In genomic region chr12:121894633-121895032, GRCh38 we compare ENCODE assay signal across 7 cellular contexts. TPM values are rescaled to one million over a fixed set of nuclear protein-coding genes. Genes with fewer than 3 reads are reported as not detected.
A peak's percentile ranks its signal among the peaks of the same experiment; 100 is the strongest.
DNase-seq lines count a peak whose midpoint lies in the region; ATAC-seq and TF ChIP-seq lines count a peak whose summit lies in the region.

No MANE protein-coding gene starts in this region.

- no peak overlapping the region for H3K4me3 Mint-ChIP-seq in central memory CD8-positive, alpha-beta T cell
- peak overlapping the region; percentile 18 for H3K4me3 Mint-ChIP-seq in neural crest cell

- H3K36me3 Mint-ChIP-seq in central memory CD8-positive, alpha-beta T cell (ENCODE audit: insufficient read depth), result peaks cover 51% of the 10 kb centered on the region
- peaks cover 3% of the 10 kb centered on the region for H3K36me3 Mint-ChIP-seq in neural crest cell (ENCODE audit: low read depth)

- no peaks in the 10 kb centered on the region for H3K9me3 Mint-ChIP-seq in central memory CD8-positive, alpha-beta T cell
- H3K9me3 Mint-ChIP-seq in neural crest cell, result no peaks in the 10 kb centered on the region

- peak overlapping the region; percentile 86 for H3K27ac Mint-ChIP-seq in central memory CD8-positive, alpha-beta T cell (ENCODE audit: low read depth)
- peak overlapping the region; percentile 23 for H3K27ac Mint-ChIP-seq in neural crest cell (ENCODE audit: unreplicated experiment)

- H3K4me1 Mint-ChIP-seq in central memory CD8-positive, alpha-beta T cell, result peaks cover 27% of the 10 kb centered on the region
- H3K4me1 Mint-ChIP-seq in neural crest cell, result peaks cover 23% of the 10 kb centered on the region

- DNase-seq in ELF-1 (ENCODE audit: low read depth, low spot score) (peak; percentile 44), M059J (ENCODE audit: low read depth) (peak; percentile 26), neural crest cell (ENCODE audit: low read depth, low spot score) (no peak)
- no peak for DNase-seq in central memory CD8-positive, alpha-beta T cell (ENCODE audit: low spot score in 2 of 2)

- ATAC-seq in central memory CD8-positive, alpha-beta T cell (replicated peaks; ENCODE audit: extremely low read depth, poor library complexity, severe bottlenecking), result no peak
- ATAC-seq in GM18511 (IDR thresholded peaks at IDR 0.05; ENCODE audit: unreplicated experiment) (no peak), HG03095 (IDR thresholded peaks at IDR 0.05; ENCODE audit: unreplicated experiment) (no peak), GM19324 (IDR thresholded peaks at IDR 0.05; ENCODE audit: low FRiP score, unreplicated experiment) (no peak)

- H3K27me3 Mint-ChIP-seq in central memory CD8-positive, alpha-beta T cell, result no peaks in the 10 kb centered on the region
- H3K27me3 Mint-ChIP-seq in neural crest cell (ENCODE audit: low read depth), result no peaks in the 10 kb centered on the region

- TF ChIP-seq CTCF in neural crest cell (conservative IDR thresholded peaks at IDR 0.05), result peak; percentile 44

RNA-seq across cellular contexts. Expression of gene PSMD9, which starts 6.0 kb away (rescaled TPM):
- 65.7 and 73.8 TPM in 2 replicates for total RNA-seq in M059J (2014; rRNA removed; shearing (Covaris generic))
- total RNA-seq in neural crest cell, result 46.3 and 47.4 TPM in 2 replicates

RNA-seq across cellular contexts. Expression of gene CFAP251, which starts 23.8 kb away (rescaled TPM):
- total RNA-seq in M059J (2014; rRNA removed; shearing (Covaris generic)), result 1.1 and 1.2 TPM in 2 replicates
- 1.6 and 2.0 TPM in 2 replicates for total RNA-seq in neural crest cell

RNA-seq across cellular contexts. Expression of gene HPD, which starts 36.0 kb away (rescaled TPM):
- total RNA-seq in M059J (2014; rRNA removed; shearing (Covaris generic)), result 2.3 and 3.7 TPM in 2 replicates
- 0.21 TPM in 1 of 2 replicates, not detected in the other for total RNA-seq in neural crest cell

Comparison
In these comparisons a context has a peak if more than half of its experiments do, and no peak if none do; other contexts are left out.
1. DNase-seq: peak in ELF-1 (single experiment) and M059J (single experiment); none in central memory CD8-positive, alpha-beta T cell (0 of 2) and neural crest cell (single experiment).